Comparison of ENCODE assay signal across 8 cellular contexts in the genomic region with DNA sequence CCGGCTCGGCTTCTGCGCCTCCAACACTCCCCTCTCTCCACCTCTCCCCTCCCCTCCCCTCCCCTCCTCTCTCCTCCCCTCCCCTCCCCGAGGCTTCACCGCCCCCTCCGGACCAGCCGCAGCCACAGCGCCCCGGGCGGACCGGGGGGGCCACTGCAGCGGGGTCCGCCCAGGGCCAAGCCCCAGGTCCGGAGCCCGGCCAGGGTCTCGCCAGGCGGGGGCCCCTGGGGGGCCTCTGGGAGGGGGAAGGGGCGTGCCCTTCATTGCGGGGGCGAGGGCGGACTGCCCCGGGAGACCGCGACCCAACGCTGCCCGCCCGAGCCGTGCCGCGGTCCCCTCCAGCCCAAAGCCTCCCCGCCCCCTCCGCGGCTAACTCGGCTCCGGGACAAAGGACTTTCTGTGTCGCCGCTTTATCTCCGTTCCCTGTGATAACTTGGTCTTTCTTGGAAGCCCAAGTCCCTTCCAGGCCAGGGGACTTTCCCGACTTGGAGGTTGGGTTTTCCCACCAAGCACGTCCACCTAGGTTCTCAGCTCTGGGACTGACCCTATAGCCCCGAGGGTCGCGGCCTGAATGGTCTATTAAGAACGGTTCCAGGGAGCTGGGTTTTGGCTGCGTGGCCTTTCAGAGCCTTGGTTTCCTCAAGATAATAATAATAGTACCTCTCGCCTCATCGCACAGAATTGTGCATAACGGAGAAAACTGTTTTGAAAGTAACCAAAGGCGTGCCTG. TPM values are rescaled to one million over a fixed set of nuclear protein-coding genes. Genes with fewer than 3 reads are reported as not detected.
DNase-seq lines count a peak whose midpoint lies in the region; ATAC-seq and TF ChIP-seq lines count a peak whose summit lies in the region.

A gene (minus strand): TSS at position 29 of the 730 bp plus-strand sequence. CDS start 97 bp downstream, outside the sequence.

- H3K9me3 ChIP-seq in Caco-2, result no peaks in the 10 kb centered on the region
- no peaks in the 10 kb centered on the region for H3K9me3 ChIP-seq in neuron (ENCODE audit: low read length)
- no peaks in the 10 kb centered on the region for H3K9me3 ChIP-seq in subcutaneous abdominal adipose tissue (ENCODE audit: control insufficient read depth in 5 of 5, low read length in 5 of 5)

- CTCF ChIA-PET in Caco-2 (lab: Charles Lee), result interaction anchor here (0.6 to 1.4 kb wide), 5 partner anchors 11 to 431 kb away, joined by 3 to 4 read pairs (median 3); no protein-coding TSS in a partner anchor

- H2AFZ ChIP-seq in neuron (ENCODE audit: low read depth, low read length), result peak within 1 kb of the TSS; percentile 78

- peak; percentile 46 for ATAC-seq in GM21528 (IDR thresholded peaks at IDR 0.05; ENCODE audit: low FRiP score, unreplicated experiment)

- no peaks in the 10 kb centered on the region for H3K27me3 Mint-ChIP-seq in Caco-2 (ENCODE audit: insufficient read depth, unreplicated experiment)

- BruUV-seq in Caco-2 (replicated peaks; lab: Mats Ljungman, UMichigan), result TSS peak; percentile 39

- POLR2A ChIA-PET in Caco-2 (lab: Charles Lee), result interaction anchor here (0.6 to 1.0 kb wide), 2 partner anchors 13 to 159 kb away, joined by 3 to 4 read pairs; a partner anchor contains a TSS

- peak within 1 kb of the TSS; percentile 91 for H3K27ac Mint-ChIP-seq in Caco-2 (ENCODE audit: unreplicated experiment)

- TF ChIP-seq CTCF in Caco-2 (IDR thresholded peaks at IDR 0.05; ENCODE audit: insufficient read depth in 1 of 2, low read depth in 1 of 2, low read length in 1 of 2, severe bottlenecking in 1 of 2, unreplicated experiment in 1 of 2) (peak; percentile 51 to 74), foreskin fibroblast (IDR thresholded peaks at IDR 0.05; ENCODE audit: low read depth, low read length) (peak; percentile 25)

- H3K36me3 Mint-ChIP-seq in Caco-2 (ENCODE audit: insufficient read depth, unreplicated experiment), result peaks cover 44% of the 10 kb centered on the region

- H3K4me1 ChIP-seq in Caco-2, result peaks cover 14% of the 10 kb centered on the region
- peaks cover 10% of the 10 kb centered on the region for H3K4me1 ChIP-seq in neuron (ENCODE audit: insufficient read depth, low read length)
- peaks cover 5 to 38% (median 25%) of the 10 kb centered on the region in 5 donors for H3K4me1 ChIP-seq in subcutaneous abdominal adipose tissue (ENCODE audit: control insufficient read depth in 5 of 5, insufficient read depth in 5 of 5, low read length in 5 of 5)

- H3K4me3 Mint-ChIP-seq in Caco-2 (ENCODE audit: unreplicated experiment), result peak within 1 kb of the TSS; percentile 98

- no peaks in the 10 kb centered on the region for H3K9me3 Mint-ChIP-seq in Caco-2 (ENCODE audit: unreplicated experiment)

- H3K27me3 ChIP-seq in Caco-2 (replicated peaks; ENCODE audit: control insufficient read depth, insufficient read depth, low read length) (no peaks in the 10 kb centered on the region), neuron (ENCODE audit: insufficient read depth, low read length) (no peaks in the 10 kb centered on the region), subcutaneous abdominal adipose tissue (ENCODE audit: control insufficient read depth in 5 of 5, insufficient read depth in 4 of 5, low read length in 5 of 5) (no peaks in the 10 kb centered on the region)

- H3K36me3 ChIP-seq in Caco-2 (ENCODE audit: control insufficient read depth, insufficient read depth, low read length) (no peaks in the 10 kb centered on the region; the same call in 1 of the 2 replicates), neuron (ENCODE audit: insufficient read depth, low read length) (peaks cover 28% of the 10 kb centered on the region), subcutaneous abdominal adipose tissue (ENCODE audit: control insufficient read depth in 5 of 5, insufficient read depth in 5 of 5, low read length in 5 of 5) (peaks cover 3 to 36% (median 27%) of the 10 kb centered on the region in 5 donors)

- peak within 1 kb of the TSS; percentile 98 for H3K27ac ChIP-seq in subcutaneous abdominal adipose tissue (ENCODE audit: low read depth, low read length)

- H3K4me3 ChIP-seq in Caco-2 (ENCODE audit: low read depth, low read length) (peak within 1 kb of the TSS; percentile 96), foreskin fibroblast (ENCODE audit: low read depth in 1 of 2, low read length in 2 of 2) (peak within 1 kb of the TSS; percentile 86 to 92), neuron (ENCODE audit: low read length) (peak within 1 kb of the TSS; percentile 78), subcutaneous abdominal adipose tissue (ENCODE audit: low read depth in 1 of 5, low read length in 5 of 5) (peak within 1 kb of the TSS; percentile 92 to 100 (median 98))

- H3K9ac ChIP-seq in subcutaneous abdominal adipose tissue (ENCODE audit: low read length in 5 of 5), result peak within 1 kb of the TSS; percentile 92 to 96 (median 94)

- intact Hi-C loops in Caco-2 (cut with micrococcal nuclease; ENCODE audit: unreplicated experiment), result loop anchor here (1.0 to 2.0 kb wide), 4 partner anchors 33 to 119 kb away; a partner anchor contains a TSS

- DNase-seq in Caco-2 (peak; percentile 89 to 92), Kasumi-1 (lab: John Stamatoyannopoulos, UW) (peak; percentile 56 to 76), SHP77 treated with DMSO at 0.1 percent for 48 hours (lab: John Stamatoyannopoulos, UW) (peak; percentile 87), activated gamma-delta T cell (lab: John Stamatoyannopoulos, UW) (peak; percentile 74), foreskin fibroblast (peak; percentile 84 to 95)

- no peaks in the 10 kb centered on the region for H3K4me1 Mint-ChIP-seq in Caco-2 (ENCODE audit: low read depth, unreplicated experiment)

RNA-seq across cellular contexts. Expression of the gene that starts here (rescaled TPM):
- total RNA-seq in Caco-2 (2022), result 60.9 and 65.5 TPM in 2 replicates

Comparison
In these comparisons a context has a peak if more than half of its experiments do, and no peak if none do; other contexts are left out.
1. Peak in every context shown above with its lines: DNase-seq, ATAC-seq, H3K4me3 ChIP-seq and H3K27ac ChIP-seq.